ENCODE assay signal across 22 cellular contexts in genomic region chr11:64602466-64603070, GRCh38. TPM values are rescaled to one million over a fixed set of nuclear protein-coding genes. Genes with fewer than 3 reads are reported as not detected.
DNase-seq lines count a peak whose midpoint lies in the region; ATAC-seq, FAIRE-seq and TF ChIP-seq lines count a peak whose summit lies in the region.
"Had no signal": no experiment of that assay in that cellular context is flagged by ENCODE, and none has a peak within 500 bp of the region (broad histone marks: within the 10 kb centered on the region; RNA-seq: fewer than 3 reads in every experiment).

No MANE protein-coding gene starts in this region.

- in situ Hi-C loops in K562 (cut with MboI), result no loop called here

- H3K27me3 ChIP-seq in right atrium auricular region (no peaks in the 10 kb centered on the region), K562 (ENCODE audit: control insufficient read depth in 2 of 2, insufficient read depth in 2 of 2, low read length in 2 of 2) (peaks cover 5 to 62% of the 10 kb centered on the region in 2 experiments; a peak in 4 of 5 replicates)
- H3K27me3 ChIP-seq: BLaER1 had no signal

- FAIRE-seq in K562 (lab: Jason Lieb, UNC), result no peak
- FAIRE-seq in kidney (lab: Jason Lieb, UNC), result no peak
- FAIRE-seq: GM12892, GM18507 had no signal

- WGBS in K562 (ENCODE audit: insufficient coverage, low coverage, missing lambda C conversion rate), result 10% methylated on average over 10 of the region's 10 CpGs

- POLR2A ChIA-PET in K562 (lab: Yijun Ruan, JAX), result interaction anchor here (1.0 kb wide), 1 partner anchor 12 kb away, joined by 3 read pairs; no protein-coding TSS in a partner anchor

- BruUV-seq in K562 (replicated peaks; lab: Mats Ljungman, UMichigan), result no TSS peak

- H2AFZ ChIP-seq in K562 (ENCODE audit: low read depth, low read length), result no peak overlapping the region

- ATAC-seq in left ventricle myocardium superior, result no peak
- ATAC-seq in K562, result no peak

- no peak for TF ChIP-seq POLR2A in K562 (conservative IDR thresholded peaks at IDR 0.05)

- TF ChIP-seq CTCF in right atrium auricular region (IDR thresholded peaks at IDR 0.05), result no peak
- TF ChIP-seq CTCF in K562 (IDR thresholded peaks at IDR 0.05 in 2 of 3, conservative IDR thresholded peaks at IDR 0.05 in 1 of 3; ENCODE audit: insufficient read depth in 2 of 3, low read depth in 1 of 3, low read length in 3 of 3), result no peak
- TF ChIP-seq CTCF in kidney (IDR thresholded peaks at IDR 0.05; ENCODE audit: borderline replicate concordance, extremely low read depth, insufficient read depth), result no peak

- no peak overlapping the region for H3K4me3 ChIP-seq in right atrium auricular region
- H3K4me3 ChIP-seq in K562, result no peak overlapping the region
- H3K4me3 ChIP-seq in kidney (ENCODE audit: low read length in 2 of 2), result no peak overlapping the region
- H3K4me3 ChIP-seq: BLaER1, HAP-1 had no signal

- H3K79me2 ChIP-seq in K562 (ENCODE audit: control insufficient read depth, insufficient read depth, low read length), result no peaks in the 10 kb centered on the region

- no peak overlapping the region for H3K4me2 ChIP-seq in K562 (ENCODE audit: insufficient read depth, low read length)

- no peak for TF ChIP-seq EP300 in K562 (IDR thresholded peaks at IDR 0.05; ENCODE audit: low read length)

- CTCF ChIA-PET in K562 (lab: Yijun Ruan, JAX; ENCODE audit: low intra/inter-chr PET ratio), result no interaction called here

- H3K9ac ChIP-seq in K562 (ENCODE audit: insufficient read depth in 1 of 2, low read depth in 2 of 2, low read length in 2 of 2) (peak overlapping the region in 1 of 2 experiments; percentile 17; a peak in 1 of 4 replicates), kidney (ENCODE audit: low read length in 2 of 2) (no peak overlapping the region)
- H3K9ac ChIP-seq: BLaER1 had no signal

- peak; percentile 3 for DNase-seq in left ventricle myocardium superior
- no peak for DNase-seq in right atrium auricular region (ENCODE audit: low spot score)
- no peak for DNase-seq in K562 (ENCODE audit: extremely low read depth in 1 of 4, low spot score in 3 of 4)
- DNase-seq in kidney, result peak; percentile 57
- DNase-seq in RKO (ENCODE audit: low spot score), result no peak
- no peak for DNase-seq in OCI-M2 (lab: John Stamatoyannopoulos, UW; ENCODE audit: unreplicated experiment)
- DNase-seq in NCI-H187 (lab: John Stamatoyannopoulos, UW), result no peak
- DNase-seq: 8988T; CD4-positive, alpha-beta memory T cell; DMS153; DMS79; GDM1; GOT3 had no signal

- H3K9me3 ChIP-seq in right atrium auricular region, result no peaks in the 10 kb centered on the region
- H3K9me3 ChIP-seq in K562 (replicated peaks; ENCODE audit: control insufficient read depth, insufficient read depth, low read depth, low read length), result no peaks in the 10 kb centered on the region
- no peaks in the 10 kb centered on the region for H3K9me3 ChIP-seq in kidney (ENCODE audit: control insufficient read depth in 1 of 2, low read length in 2 of 2)
- H3K9me3 ChIP-seq: BLaER1, HAP-1 had no signal

- H3K9me1 ChIP-seq in K562 (ENCODE audit: control insufficient read depth, insufficient read depth, low read length), result no peaks in the 10 kb centered on the region

- H4K20me1 ChIP-seq in K562 (replicated peaks; ENCODE audit: control insufficient read depth, insufficient read depth, low read length), result peaks cover 10% of the 10 kb centered on the region
- H4K20me1 ChIP-seq: BLaER1 had no signal

- H3K4me1 ChIP-seq in right atrium auricular region, result peaks cover 0 to 2% of the 10 kb centered on the region in 2 donors
- peaks cover 0 to 28% of the 10 kb centered on the region in 2 experiments; a peak in 3 of 5 replicates for H3K4me1 ChIP-seq in K562 (replicated peaks in 1 of 2; ENCODE audit: control insufficient read depth in 2 of 2, insufficient read depth in 2 of 2, low read length in 2 of 2)
- no peaks in the 10 kb centered on the region for H3K4me1 ChIP-seq in kidney (ENCODE audit: control insufficient read depth in 1 of 2, insufficient read depth in 1 of 2, low read depth in 1 of 2, low read length in 2 of 2)
- H3K4me1 ChIP-seq: HAP-1 had no signal

- intact Hi-C loops in left ventricle myocardium superior (cut with micrococcal nuclease) (no loop called here), K562 (cut with micrococcal nuclease) (no loop called here), kidney (cut with DNase I) (no loop called here)

- H3K27ac ChIP-seq in right atrium auricular region (no peak overlapping the region), K562 (ENCODE audit: extremely low read depth, low read depth, low read length) (no peak overlapping the region), kidney (ENCODE audit: low read depth in 2 of 2, low read length in 2 of 2) (no peak overlapping the region)

- no peak for TF ChIP-seq RAD21 in K562 (CRISPR knock-in tag; conservative IDR thresholded peaks at IDR 0.05 in 1 of 2, IDR thresholded peaks at IDR 0.05 in 1 of 2)

- no peaks in the 10 kb centered on the region for H3K36me3 ChIP-seq in right atrium auricular region
- no peaks in the 10 kb centered on the region for H3K36me3 ChIP-seq in K562 (ENCODE audit: control insufficient read depth, insufficient read depth, low read length)
- H3K36me3 ChIP-seq in kidney (ENCODE audit: control insufficient read depth in 1 of 2, insufficient read depth in 2 of 2, low read length in 2 of 2), result no peaks in the 10 kb centered on the region
- H3K36me3 ChIP-seq: BLaER1, HAP-1 had no signal

TF ChIP-seq in K562, 482 proteins besides CTCF, POLR2A, EP300 and RAD21 (continues in another document):
- TF ChIP-seq CHD4 (IDR thresholded peaks at IDR 0.05; ENCODE audit: insufficient read depth, insufficient replicate concordance, low read depth, low read length, poor library complexity, severe bottlenecking) (peak; percentile 58), ZNF431 (CRISPR knock-in tag; IDR thresholded peaks at IDR 0.05) (no peak), KDM1A (IDR thresholded peaks at IDR 0.05) (peak; percentile 29 to 57; a peak in 2 of 4 replicates), THRB (CRISPR knock-in tag; conservative IDR thresholded peaks at IDR 0.05) (no peak), PTBP1 (IDR thresholded peaks at IDR 0.05; ENCODE audit: low read depth, low read length) (no peak), SRSF7 (optimal IDR thresholded peaks at IDR 0.05; ENCODE audit: low read depth, low read length) (no peak), PURB (CRISPR knock-in tag; IDR thresholded peaks at IDR 0.05; ENCODE audit: low read depth) (no peak), ZNF175 (CRISPR knock-in tag; IDR thresholded peaks at IDR 0.05; ENCODE audit: low read depth) (no peak)

RNA-seq across cellular contexts. Expression of gene SLC22A12, which starts 11.5 kb away (rescaled TPM):
- not detected for total RNA-seq in left ventricle myocardium superior
- not detected for total RNA-seq in right atrium auricular region
- not detected in 2 replicates for total RNA-seq in K562 (2011; cell fraction: chromatin; rRNA removed; ENCODE audit: low replicate concordance)
- not detected in 2 replicates for total RNA-seq in K562 (2011; cell fraction: nucleolus; rRNA removed)
- not detected in 2 replicates for total RNA-seq in K562 (2011; cell fraction: nucleoplasm; rRNA removed)
- not detected in 2 replicates for total RNA-seq in K562 (2014; rRNA removed)
- total RNA-seq in K562 (2014; rRNA removed; fragmentation: Illumina TruSeq; extraction: Trizol), result not detected in 2 replicates
- not detected in 2 replicates for total RNA-seq in K562 (2015; rRNA removed; fragmentation: Illumina TruSeq; extraction: Trizol)
- total RNA-seq in K562 (2021), result not detected in 2 replicates
- polyA plus RNA-seq in K562 (2011; rRNA removed), result not detected in 2 replicates
- not detected in 2 replicates for polyA plus RNA-seq in K562 (2011; cell fraction: cytosol; rRNA removed)
- not detected in 2 replicates for polyA plus RNA-seq in K562 (2011; cell fraction: nucleus; rRNA removed)
- not detected in 2 replicates for polyA plus RNA-seq in K562 (2012)
- not detected in 2 replicates for polyA plus RNA-seq in K562 (2014; fragmentation: Illumina TruSeq; extraction: Trizol)
- not detected for polyA plus RNA-seq in K562 (2014; fragmentation: Nextera tagmentation; extraction: Ambion mirVana)
- polyA plus RNA-seq in K562 (2014; rRNA removed), result not detected in 2 replicates
- polyA minus RNA-seq in K562 (2011; rRNA and poly(A)+ RNA removed), result not detected in 2 replicates
- polyA minus RNA-seq in K562 (2011; cell fraction: cytosol; rRNA and poly(A)+ RNA removed), result not detected in 2 replicates
- not detected in 2 replicates for polyA minus RNA-seq in K562 (2011; cell fraction: nucleus; rRNA and poly(A)+ RNA removed)
- 5.3 TPM for total RNA-seq in kidney
- polyA plus RNA-seq in kidney (ENCODE audit: insufficient read depth, low read depth, low replicate concordance), result 85.9 TPM
- total RNA-seq: A673; CD4-positive, alpha-beta memory T cell; Daoy; HT-29 had no signal
- polyA plus RNA-seq: AG04450; CD14-positive monocyte; CD4-positive, alpha-beta memory T cell had no signal

RNA-seq across cellular contexts. Expression of gene SLC22A11, which starts 46.8 kb away (rescaled TPM):
- total RNA-seq in left ventricle myocardium superior, result not detected
- total RNA-seq in right atrium auricular region, result not detected
- 0.39 TPM in 1 of 2 replicates, not detected in the other for total RNA-seq in K562 (2011; cell fraction: chromatin; rRNA removed; ENCODE audit: low replicate concordance)
- total RNA-seq in K562 (2011; cell fraction: nucleolus; rRNA removed), result 0.17 and 0.26 TPM in 2 replicates
- total RNA-seq in K562 (2011; cell fraction: nucleoplasm; rRNA removed), result 0.44 TPM in 1 of 2 replicates, not detected in the other
- total RNA-seq in K562 (2014; rRNA removed), result not detected in 2 replicates
- not detected in 2 replicates for total RNA-seq in K562 (2014; rRNA removed; fragmentation: Illumina TruSeq; extraction: Trizol)
- not detected in 2 replicates for total RNA-seq in K562 (2015; rRNA removed; fragmentation: Illumina TruSeq; extraction: Trizol)
- total RNA-seq in K562 (2021), result not detected in 2 replicates
- 0.07 TPM in 1 of 2 replicates, not detected in the other for polyA plus RNA-seq in K562 (2011; rRNA removed)
- 0.09 TPM in 1 of 2 replicates, not detected in the other for polyA plus RNA-seq in K562 (2011; cell fraction: cytosol; rRNA removed)
- 0.08 and 0.28 TPM in 2 replicates for polyA plus RNA-seq in K562 (2011; cell fraction: nucleus; rRNA removed)
- polyA plus RNA-seq in K562 (2012), result 0.05 and 0.08 TPM in 2 replicates
- not detected in 2 replicates for polyA plus RNA-seq in K562 (2014; fragmentation: Illumina TruSeq; extraction: Trizol)
- not detected for polyA plus RNA-seq in K562 (2014; fragmentation: Nextera tagmentation; extraction: Ambion mirVana)
- polyA plus RNA-seq in K562 (2014; rRNA removed), result 0.07 TPM in 1 of 2 replicates, not detected in the other
- not detected in 2 replicates for polyA minus RNA-seq in K562 (2011; rRNA and poly(A)+ RNA removed)
- polyA minus RNA-seq in K562 (2011; cell fraction: cytosol; rRNA and poly(A)+ RNA removed), result not detected in 2 replicates
- polyA minus RNA-seq in K562 (2011; cell fraction: nucleus; rRNA and poly(A)+ RNA removed), result not detected in 2 replicates
- 9.4 TPM for total RNA-seq in kidney
- 105 TPM for polyA plus RNA-seq in kidney (ENCODE audit: insufficient read depth, low read depth, low replicate concordance)
- total RNA-seq: A673; CD4-positive, alpha-beta memory T cell; Daoy had no signal
- polyA plus RNA-seq: AG04450; CD14-positive monocyte; CD4-positive, alpha-beta memory T cell had no signal

Comparison
In these comparisons a context has a peak if more than half of its experiments do, and no peak if none do; other contexts are left out.
1. DNase-seq: peak in left ventricle myocardium superior (single experiment) and kidney (single experiment); none in right atrium auricular region (single experiment), K562 (0 of 4), RKO (single experiment), OCI-M2 (single experiment) and NCI-H187 (0 of 2).